ENCODE assay signal across 15 cellular contexts in the genomic region with DNA sequence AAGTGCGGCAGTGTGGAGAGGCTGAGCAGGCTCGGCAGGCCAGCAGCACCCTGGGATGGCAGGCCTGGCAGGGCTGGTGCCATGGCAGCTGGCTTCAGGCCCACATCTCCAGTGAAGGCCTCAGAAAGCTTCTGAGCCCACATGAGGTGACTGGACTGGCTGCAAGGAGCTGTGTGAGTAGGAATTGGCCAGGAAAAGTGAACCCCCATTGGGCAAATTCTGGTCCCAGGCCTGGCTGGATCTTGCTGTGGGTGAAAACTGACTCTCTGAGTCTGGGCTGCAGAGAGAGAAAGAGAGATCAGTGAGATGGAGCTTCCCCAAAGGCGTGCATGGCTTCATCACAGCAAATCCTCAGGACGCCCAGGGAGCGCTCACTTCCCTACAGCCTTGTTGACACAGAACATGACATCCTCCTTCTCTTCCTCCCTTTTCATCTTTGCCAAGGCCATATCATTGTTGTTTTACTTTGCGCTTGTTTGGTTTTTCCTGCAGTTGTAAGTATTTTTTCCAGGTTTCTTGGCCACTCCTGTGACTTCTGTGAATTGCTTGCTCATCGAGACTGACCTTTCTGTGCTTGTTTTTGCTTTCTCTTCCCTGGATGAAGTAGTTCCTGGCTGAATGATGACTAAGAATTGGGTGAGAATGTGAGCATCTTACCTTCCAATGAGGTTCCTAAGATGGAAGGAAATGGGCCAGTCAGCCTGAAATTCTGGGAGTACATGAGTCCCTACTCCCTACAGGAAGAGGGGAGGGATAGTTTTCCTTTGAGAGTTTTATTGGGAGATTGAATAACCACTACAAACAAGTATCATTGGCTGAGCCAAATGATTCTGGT.
DNase-seq lines count a peak whose midpoint lies in the region; ATAC-seq and TF ChIP-seq lines count a peak whose summit lies in the region.
"Had no signal": no experiment of that assay in that cellular context is flagged by ENCODE, and none has a peak within 500 bp of the region (broad histone marks: within the 10 kb centered on the region; RNA-seq: fewer than 3 reads in every experiment).

No MANE protein-coding gene starts in this region.

- BruUV-seq in OCI-LY7 (replicated peaks; lab: Mats Ljungman, UMichigan): no TSS peak

- in situ Hi-C loops in GM13976 (cut with MboI; ENCODE audit: low sequenced_read_pairs, unreplicated experiment): no loop called here

- no peak overlapping the region for H3K4me3 ChIP-seq in GM23338
- H3K4me3 ChIP-seq in fibroblast of mammary gland (ENCODE audit: control insufficient read depth, low read depth, low read length): no peak overlapping the region
- H3K4me3 ChIP-seq in OCI-LY7 (ENCODE audit: low read depth, low read length, poor library complexity, severe bottlenecking): no peak overlapping the region
- H3K4me3 ChIP-seq: colonic mucosa, SJCRH30, smooth muscle cell had no signal

- DNase-seq in GM23338 (ENCODE audit: low spot score) (no peak), fibroblast of mammary gland (ENCODE audit: low read depth) (peak; percentile 28), sciatic nerve (ENCODE audit: low spot score) (peak; percentile 42), GM13976 (ENCODE audit: low spot score) (no peak), OCI-LY7 (ENCODE audit: low spot score) (no peak)
- DNase-seq: activated CD4-positive, alpha-beta T cell treated with anti-CD3 and anti-CD28 coated beads, Interleukin-2, amount 50 U/mL, for 48 hours; Calu3; colonic mucosa; erythroblast; SJCRH30 had no signal

- ATAC-seq in GM23338 (no peak), sciatic nerve (no peak), HG03457 (IDR thresholded peaks at IDR 0.05; ENCODE audit: unreplicated experiment) (no peak), GM19395 (IDR thresholded peaks at IDR 0.05; ENCODE audit: unreplicated experiment) (no peak)
- no peak for ATAC-seq in activated T-helper 17 cell treated with anti-CD3 and anti-CD28 coated beads, Interleukin-2, amount 50 U/mL, for 72 hours (replicated peaks)

- H3K27me3 Mint-ChIP-seq in GM23338 (ENCODE audit: insufficient read depth, low read depth, poor library complexity): peaks cover 5% of the 10 kb centered on the region
- H3K27me3 Mint-ChIP-seq in activated T-helper 17 cell treated with anti-CD3 and anti-CD28 coated beads, Interleukin-2, amount 50 U/mL, for 72 hours: no peaks in the 10 kb centered on the region

- intact Hi-C loops in sciatic nerve (cut with DNase I): no loop called here
- intact Hi-C loops in OCI-LY7 (cut with micrococcal nuclease; ENCODE audit: unreplicated experiment): no loop called here

- H3K4me1 Mint-ChIP-seq in GM23338: peaks cover 7% of the 10 kb centered on the region
- H3K4me1 Mint-ChIP-seq in activated T-helper 17 cell treated with anti-CD3 and anti-CD28 coated beads, Interleukin-2, amount 50 U/mL, for 72 hours: no peaks in the 10 kb centered on the region

- no peaks in the 10 kb centered on the region for H3K79me2 ChIP-seq in GM23338 (replicated peaks; ENCODE audit: insufficient read depth)
- no peaks in the 10 kb centered on the region for H3K79me2 ChIP-seq in OCI-LY7 (ENCODE audit: insufficient read depth, low read depth, low read length)

- H3K9me2 ChIP-seq in GM23338 (ENCODE audit: insufficient read depth) (no peaks in the 10 kb centered on the region), OCI-LY7 (ENCODE audit: insufficient read depth, low read length) (no peaks in the 10 kb centered on the region)

- H3K27ac ChIP-seq in GM23338 (ENCODE audit: low read depth): no peak overlapping the region
- no peak overlapping the region for H3K27ac ChIP-seq in OCI-LY7 (ENCODE audit: low read depth, low read length, poor library complexity, severe bottlenecking)
- H3K27ac ChIP-seq: colonic mucosa, KMS-11, SJCRH30 had no signal

- CTCF ChIA-PET in OCI-LY7 (lab: Charles Lee; ENCODE audit: unreplicated experiment): no interaction called here

- no peak overlapping the region for H3K27ac Mint-ChIP-seq in GM23338
- peak overlapping the region; percentile 31 for H3K27ac Mint-ChIP-seq in activated T-helper 17 cell treated with anti-CD3 and anti-CD28 coated beads, Interleukin-2, amount 50 U/mL, for 72 hours

- H3K4me3 Mint-ChIP-seq in GM23338: no peak overlapping the region
- H3K4me3 Mint-ChIP-seq in activated T-helper 17 cell treated with anti-CD3 and anti-CD28 coated beads, Interleukin-2, amount 50 U/mL, for 72 hours: no peak overlapping the region

- H3K36me3 Mint-ChIP-seq in GM23338 (ENCODE audit: low read depth): no peaks in the 10 kb centered on the region
- no peaks in the 10 kb centered on the region for H3K36me3 Mint-ChIP-seq in activated T-helper 17 cell treated with anti-CD3 and anti-CD28 coated beads, Interleukin-2, amount 50 U/mL, for 72 hours (ENCODE audit: low read depth)

- H3K27me3 ChIP-seq in GM23338 (ENCODE audit: insufficient read depth): no peaks in the 10 kb centered on the region
- H3K27me3 ChIP-seq: colonic mucosa had no signal

- TF ChIP-seq CTCF in GM23338 (conservative IDR thresholded peaks at IDR 0.05; ENCODE audit: low read depth in 2 of 2) (no peak), fibroblast of mammary gland (conservative IDR thresholded peaks at IDR 0.05; ENCODE audit: control insufficient read depth, insufficient read depth, low read depth, low read length) (no peak), GM13976 (IDR thresholded peaks at IDR 0.05; ENCODE audit: borderline replicate concordance, control extremely low read depth, extremely low read depth, insufficient read depth, missing control alignments) (no peak), OCI-LY7 (conservative IDR thresholded peaks at IDR 0.05; ENCODE audit: low read length) (no peak)

- no peaks in the 10 kb centered on the region for H3K9me3 ChIP-seq in OCI-LY7 (ENCODE audit: low read length)
- H3K9me3 ChIP-seq: colonic mucosa, SJCRH30 had no signal

- H3K4me2 ChIP-seq in GM23338 (no peak overlapping the region), OCI-LY7 (ENCODE audit: low read length) (no peak overlapping the region)
- H3K4me2 ChIP-seq: KMS-11, smooth muscle cell had no signal

- POLR2A ChIA-PET in OCI-LY7 (lab: Charles Lee): no interaction called here

- H3K4me1 ChIP-seq in GM23338 (ENCODE audit: insufficient read depth): no peaks in the 10 kb centered on the region
- H3K4me1 ChIP-seq in OCI-LY7 (ENCODE audit: insufficient read depth, low read length, poor library complexity, severe bottlenecking): no peaks in the 10 kb centered on the region
- H3K4me1 ChIP-seq: colonic mucosa, SJCRH30 had no signal

- no peaks in the 10 kb centered on the region for H3F3A ChIP-seq in GM23338 (replicated peaks; ENCODE audit: low read depth)

- no peaks in the 10 kb centered on the region for H3K9me3 Mint-ChIP-seq in GM23338
- no peaks in the 10 kb centered on the region for H3K9me3 Mint-ChIP-seq in activated T-helper 17 cell treated with anti-CD3 and anti-CD28 coated beads, Interleukin-2, amount 50 U/mL, for 72 hours

- H4K20me1 ChIP-seq in GM23338 (replicated peaks; ENCODE audit: insufficient read depth): no peaks in the 10 kb centered on the region
- no peaks in the 10 kb centered on the region for H4K20me1 ChIP-seq in OCI-LY7 (ENCODE audit: insufficient read depth, low read length)

- H3K36me3 ChIP-seq in GM23338 (ENCODE audit: insufficient read depth): no peaks in the 10 kb centered on the region
- H3K36me3 ChIP-seq in OCI-LY7 (ENCODE audit: insufficient read depth, low read length): no peaks in the 10 kb centered on the region
- H3K36me3 ChIP-seq: colonic mucosa, SJCRH30 had no signal

- peak overlapping the region; percentile 72; the same call in 1 of the 2 replicates for H2AFZ ChIP-seq in GM23338
- no peak overlapping the region for H2AFZ ChIP-seq in OCI-LY7 (ENCODE audit: low read length)

TF ChIP-seq in GM23338, 12 proteins besides CTCF, POLR2A, EP300 and RAD21:
- no peak for TF ChIP-seq STAT1 (IDR thresholded peaks at IDR 0.05; ENCODE audit: unreplicated experiment)
- TF ChIP-seq REST (IDR thresholded peaks at IDR 0.05; ENCODE audit: unreplicated experiment): no peak
- TF ChIP-seq, protein P1, sequence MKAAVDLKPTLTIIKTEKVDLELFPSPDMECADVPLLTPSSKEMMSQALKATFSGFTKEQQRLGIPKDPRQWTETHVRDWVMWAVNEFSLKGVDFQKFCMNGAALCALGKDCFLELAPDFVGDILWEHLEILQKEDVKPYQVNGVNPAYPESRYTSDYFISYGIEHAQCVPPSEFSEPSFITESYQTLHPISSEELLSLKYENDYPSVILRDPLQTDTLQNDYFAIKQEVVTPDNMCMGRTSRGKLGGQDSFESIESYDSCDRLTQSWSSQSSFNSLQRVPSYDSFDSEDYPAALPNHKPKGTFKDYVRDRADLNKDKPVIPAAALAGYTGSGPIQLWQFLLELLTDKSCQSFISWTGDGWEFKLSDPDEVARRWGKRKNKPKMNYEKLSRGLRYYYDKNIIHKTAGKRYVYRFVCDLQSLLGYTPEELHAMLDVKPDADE (IDR thresholded peaks at IDR 0.05): no peak
- no peak for TF ChIP-seq ZNF331 (CRISPR knock-in tag; IDR thresholded peaks at IDR 0.05; ENCODE audit: low read depth)
- no peak for TF ChIP-seq POLR2AphosphoS5 (IDR thresholded peaks at IDR 0.05; ENCODE audit: low read depth)

Comparison
In these comparisons a context has a peak if more than half of its experiments do, and no peak if none do; other contexts are left out.
1. DNase-seq: peak in fibroblast of mammary gland (single experiment) and sciatic nerve (single experiment); none in GM23338 (single experiment), GM13976 (single experiment) and OCI-LY7 (single experiment).